ENCODE assay signal across 19 cellular contexts in the genomic region with DNA sequence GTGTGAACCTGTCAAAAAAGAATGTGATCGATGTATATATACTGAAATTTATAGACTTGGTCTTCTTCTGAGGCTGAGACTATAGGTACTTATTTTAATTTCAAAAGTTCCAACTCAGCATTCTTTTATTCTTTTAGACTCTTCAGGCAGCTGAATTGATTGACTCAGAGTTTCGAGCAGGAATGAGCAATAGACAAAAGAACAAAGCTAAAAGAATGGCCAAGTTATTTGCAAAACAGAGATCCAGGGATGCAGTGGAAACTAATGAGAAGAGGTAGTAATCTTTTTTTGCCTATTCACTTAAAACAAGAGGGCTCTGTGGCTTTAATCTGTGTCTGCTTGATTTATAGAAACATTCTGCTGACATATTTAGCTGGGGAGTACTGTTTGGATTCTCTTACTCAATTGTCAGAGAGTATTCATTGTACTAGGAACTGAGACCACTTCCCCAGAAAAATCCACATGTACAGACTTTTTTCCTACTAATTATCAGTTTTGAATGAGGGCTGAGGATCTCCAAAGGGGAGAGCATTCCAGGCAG. TPM values are rescaled to one million over a fixed set of nuclear protein-coding genes. Genes with fewer than 3 reads are reported as not detected.
A peak's percentile ranks its signal among the peaks of the same experiment; 100 is the strongest.
DNase-seq lines count a peak whose midpoint lies in the region; ATAC-seq and TF ChIP-seq lines count a peak whose summit lies in the region.
"Had no signal": no experiment of that assay in that cellular context is flagged by ENCODE, and none has a peak within 500 bp of the region (broad histone marks: within the 10 kb centered on the region; RNA-seq: fewer than 3 reads in every experiment).

No MANE protein-coding gene starts in this region.

- no peaks in the 10 kb centered on the region for H3K36me3 ChIP-seq in breast epithelium
- H3K36me3 ChIP-seq in RWPE2 (ENCODE audit: low read depth), result peaks cover 79% of the 10 kb centered on the region
- H3K36me3 ChIP-seq in left ventricle myocardium inferior, result peaks cover 82% of the 10 kb centered on the region

- H3K4me3 Mint-ChIP-seq in MCF 10A (ENCODE audit: unreplicated experiment), result no peak overlapping the region
- H3K4me3 Mint-ChIP-seq in stimulated activated memory B cell treated with anti-CD40 and anti-IgM and Interleukin-4, amounts not matched to agents 10 μg/mL and 1 μg/mL and 100 μg/mL, for 72 hours, result no peak overlapping the region

- no peaks in the 10 kb centered on the region for H3K9me3 ChIP-seq in breast epithelium
- H3K9me3 ChIP-seq in RWPE2 (ENCODE audit: severe bottlenecking), result no peaks in the 10 kb centered on the region
- no peaks in the 10 kb centered on the region for H3K9me3 ChIP-seq in left ventricle myocardium inferior (replicated peaks)
- H3K9me3 ChIP-seq: SJSA1 had no signal

- peaks cover 71% of the 10 kb centered on the region for H3K36me3 Mint-ChIP-seq in MCF 10A (ENCODE audit: insufficient read depth, unreplicated experiment)
- H3K36me3 Mint-ChIP-seq in stimulated activated memory B cell treated with anti-CD40 and anti-IgM and Interleukin-4, amounts not matched to agents 10 μg/mL and 1 μg/mL and 100 μg/mL, for 72 hours, result peaks cover 76% of the 10 kb centered on the region

- H3K4me3 ChIP-seq in breast epithelium (no peak overlapping the region), RWPE2 (ENCODE audit: severe bottlenecking) (no peak overlapping the region), left ventricle myocardium inferior (no peak overlapping the region)
- H3K4me3 ChIP-seq: SJSA1 had no signal

- H3K4me1 ChIP-seq in breast epithelium (no peaks in the 10 kb centered on the region), RWPE2 (ENCODE audit: insufficient read depth, poor library complexity, severe bottlenecking) (peaks cover 15% of the 10 kb centered on the region), left ventricle myocardium inferior (no peaks in the 10 kb centered on the region)

- H3K27me3 ChIP-seq in breast epithelium (no peaks in the 10 kb centered on the region), RWPE2 (ENCODE audit: insufficient read depth, poor library complexity, severe bottlenecking) (no peaks in the 10 kb centered on the region), left ventricle myocardium inferior (ENCODE audit: low read depth) (no peaks in the 10 kb centered on the region)
- H3K27me3 ChIP-seq: SJSA1 had no signal

- no peak for DNase-seq in MCF 10A (ENCODE audit: unreplicated experiment)
- no peak for DNase-seq in breast epithelium (ENCODE audit: low spot score in 2 of 2)
- no peak for DNase-seq in RWPE2 (ENCODE audit: low spot score)
- DNase-seq in epithelial cell of prostate (ENCODE audit: low read depth, low spot score), result no peak
- DNase-seq in left ventricle myocardium inferior, result no peak
- DNase-seq: 8988T, C1 segment of cervical spinal cord, NCI-H1436 treated with DMSO at 0.1 percent for 48 hours, NCI-H2081 treated with DMSO at 0.1 percent for 48 hours, NCI-H226, NCI-H526, OCI-M1 had no signal

- TF ChIP-seq POLR2A in breast epithelium (IDR thresholded peaks at IDR 0.05), result no peak

- CTCF ChIA-PET in MCF 10A (lab: Yijun Ruan, JAX), result no interaction called here

- no peaks in the 10 kb centered on the region for H3K9me3 Mint-ChIP-seq in MCF 10A (ENCODE audit: unreplicated experiment)
- H3K9me3 Mint-ChIP-seq in stimulated activated memory B cell treated with anti-CD40 and anti-IgM and Interleukin-4, amounts not matched to agents 10 μg/mL and 1 μg/mL and 100 μg/mL, for 72 hours, result no peaks in the 10 kb centered on the region

- H3K27me3 Mint-ChIP-seq in MCF 10A (ENCODE audit: insufficient read depth, unreplicated experiment), result no peaks in the 10 kb centered on the region
- no peaks in the 10 kb centered on the region for H3K27me3 Mint-ChIP-seq in stimulated activated memory B cell treated with anti-CD40 and anti-IgM and Interleukin-4, amounts not matched to agents 10 μg/mL and 1 μg/mL and 100 μg/mL, for 72 hours

- H3K4me1 Mint-ChIP-seq in MCF 10A (ENCODE audit: insufficient read depth, unreplicated experiment), result peaks cover 20% of the 10 kb centered on the region
- H3K4me1 Mint-ChIP-seq in stimulated activated memory B cell treated with anti-CD40 and anti-IgM and Interleukin-4, amounts not matched to agents 10 μg/mL and 1 μg/mL and 100 μg/mL, for 72 hours, result no peaks in the 10 kb centered on the region

- no peak for TF ChIP-seq CTCF in MCF 10A (IDR thresholded peaks at IDR 0.05; ENCODE audit: unreplicated experiment)
- no peak for TF ChIP-seq CTCF in breast epithelium (IDR thresholded peaks at IDR 0.05)
- no peak for TF ChIP-seq CTCF in RWPE2 (IDR thresholded peaks at IDR 0.05; ENCODE audit: poor library complexity, severe bottlenecking)
- no peak for TF ChIP-seq CTCF in left ventricle myocardium inferior (IDR thresholded peaks at IDR 0.05; ENCODE audit: borderline replicate concordance)

- no TSS peak for BruUV-seq in MCF 10A (replicated peaks; lab: Mats Ljungman, UMichigan)

- H3K27ac ChIP-seq in breast epithelium, result no peak overlapping the region
- H3K27ac ChIP-seq in RWPE2 (ENCODE audit: poor library complexity, severe bottlenecking), result peak overlapping the region; percentile 17
- peak overlapping the region; percentile 17 for H3K27ac ChIP-seq in epithelial cell of prostate
- H3K27ac ChIP-seq in left ventricle myocardium inferior (replicated peaks), result no peak overlapping the region
- H3K27ac ChIP-seq: HL-60, KMS-11, RWPE1, SJSA1 had no signal

- intact Hi-C loops in MCF 10A (cut with micrococcal nuclease) (no loop called here), breast epithelium (cut with DNase I; ENCODE audit: low total_unique reads) (loop anchor here (10.0 kb wide), 1 partner anchor 1239 kb away; no protein-coding TSS in a partner anchor), left ventricle myocardium inferior (cut with micrococcal nuclease) (no loop called here)

- POLR2A ChIA-PET in MCF 10A (lab: Yijun Ruan, JAX), result interaction anchor here (0.5 to 0.8 kb wide), 3 partner anchors 90 to 336 kb away, joined by 3 read pairs; no protein-coding TSS in a partner anchor

- ATAC-seq in RWPE2 (ENCODE audit: low read depth) (no peak), GM21381 (IDR thresholded peaks at IDR 0.05; ENCODE audit: unreplicated experiment) (no peak), HG03025 (IDR thresholded peaks at IDR 0.05; ENCODE audit: low FRiP score, unreplicated experiment) (no peak)
- ATAC-seq in stimulated activated memory B cell treated with anti-CD40 and anti-IgM and Interleukin-4, amounts not matched to agents 10 μg/mL and 1 μg/mL and 100 μg/mL, for 72 hours, result no peak

- peak overlapping the region; percentile 68 for H3K27ac Mint-ChIP-seq in MCF 10A (ENCODE audit: low read depth, unreplicated experiment)
- H3K27ac Mint-ChIP-seq in stimulated activated memory B cell treated with anti-CD40 and anti-IgM and Interleukin-4, amounts not matched to agents 10 μg/mL and 1 μg/mL and 100 μg/mL, for 72 hours, result no peak overlapping the region

RNA-seq across cellular contexts. Expression of gene BTAF1, which starts 30.1 kb away (rescaled TPM):
- total RNA-seq in MCF 10A (2022) (35.5 and 37.0 TPM in 2 replicates), breast epithelium (100 to 1,000 TPM in 1 of 3 donors, 10 to 100 TPM in 2; 51.2 to 105 (median 64.2) TPM), left ventricle myocardium inferior (11.7 TPM)

RNA-seq across cellular contexts. Expression of gene FGFBP3, which starts 44.4 kb away (rescaled TPM):
- total RNA-seq in MCF 10A (2022) (0.86 and 1.1 TPM in 2 replicates), breast epithelium (1 to 10 TPM in 1 of 3 donors, under 1 TPM in 2; 0.59 to 1.1 (median 0.66) TPM), left ventricle myocardium inferior (0.22 TPM)
- total RNA-seq: SJSA1 had no signal

Comparison
In these comparisons a context has a peak if more than half of its experiments do, and no peak if none do; other contexts are left out.
1. H3K27ac ChIP-seq: peak in RWPE2 (single experiment) and epithelial cell of prostate (single experiment); none in breast epithelium (0 of 2) and left ventricle myocardium inferior (single experiment).